8 cellular contexts compared by ENCODE assay signal in genomic region chr16:58511933-58512815, GRCh38. TPM values are rescaled to one million over a fixed set of nuclear protein-coding genes. Genes with fewer than 3 reads are reported as not detected.
A peak's percentile ranks its signal among the peaks of the same experiment; 100 is the strongest.
DNase-seq lines count a peak whose midpoint lies in the region; ATAC-seq and TF ChIP-seq lines count a peak whose summit lies in the region.

No MANE protein-coding gene starts in this region.

- peaks cover 20% of the 10 kb centered on the region for H3K4me1 ChIP-seq in OCI-LY1 (ENCODE audit: insufficient read depth, low read length, severe bottlenecking)

- peak overlapping the region in 1 of 2 donors; percentile 53 for H3K27ac Mint-ChIP-seq in natural killer cell treated with Interleukin-12 subunit alpha and Interleukin-12 subunit beta and Interleukin-15 and Interleukin-18, amount 100 ng/mL, for 72 hours
- peak overlapping the region; percentile 62 to 94 for H3K27ac Mint-ChIP-seq in stimulated activated naive CD8-positive, alpha-beta T cell treated with anti-CD3 and anti-CD28 coated beads, Interleukin-15, amount 100 ng/mL, for 72 hours

- H3K4me3 ChIP-seq in OCI-LY1 (ENCODE audit: low read depth, low read length, poor library complexity, severe bottlenecking), result no peak overlapping the region

- H3K4me3 Mint-ChIP-seq in natural killer cell treated with Interleukin-12 subunit alpha and Interleukin-12 subunit beta and Interleukin-15 and Interleukin-18, amount 100 ng/mL, for 72 hours, result no peak overlapping the region
- no peak overlapping the region for H3K4me3 Mint-ChIP-seq in stimulated activated naive CD8-positive, alpha-beta T cell treated with anti-CD3 and anti-CD28 coated beads, Interleukin-15, amount 100 ng/mL, for 72 hours

- peaks cover 8% of the 10 kb centered on the region for H3K36me3 ChIP-seq in OCI-LY1 (ENCODE audit: insufficient read depth, low read length)

- H3K36me3 Mint-ChIP-seq in natural killer cell treated with Interleukin-12 subunit alpha and Interleukin-12 subunit beta and Interleukin-15 and Interleukin-18, amount 100 ng/mL, for 72 hours, result no peaks in the 10 kb centered on the region

- no peaks in the 10 kb centered on the region for H3K9me2 ChIP-seq in OCI-LY1 (ENCODE audit: low read depth, low read length)

- peaks cover 19 to 20% of the 10 kb centered on the region in 2 donors for H3K4me1 Mint-ChIP-seq in natural killer cell treated with Interleukin-12 subunit alpha and Interleukin-12 subunit beta and Interleukin-15 and Interleukin-18, amount 100 ng/mL, for 72 hours (ENCODE audit: low read depth in 2 of 2)
- peaks cover 52% of the 10 kb centered on the region for H3K4me1 Mint-ChIP-seq in stimulated activated naive CD8-positive, alpha-beta T cell treated with anti-CD3 and anti-CD28 coated beads, Interleukin-15, amount 100 ng/mL, for 72 hours

- no peak overlapping the region for H3K9ac ChIP-seq in OCI-LY1 (ENCODE audit: low read length)

- no peak overlapping the region for H2AFZ ChIP-seq in OCI-LY1 (ENCODE audit: low read length)

- H3F3A ChIP-seq in OCI-LY1 (ENCODE audit: insufficient read depth, low read length), result 0 out of 2 replicates have a peak, but pooled peaks cover 4% of the 10 kb centered on the region

- no peaks in the 10 kb centered on the region for H3K27me3 Mint-ChIP-seq in natural killer cell treated with Interleukin-12 subunit alpha and Interleukin-12 subunit beta and Interleukin-15 and Interleukin-18, amount 100 ng/mL, for 72 hours
- no peaks in the 10 kb centered on the region for H3K27me3 Mint-ChIP-seq in stimulated activated naive CD8-positive, alpha-beta T cell treated with anti-CD3 and anti-CD28 coated beads, Interleukin-15, amount 100 ng/mL, for 72 hours

- no peaks in the 10 kb centered on the region for H4K20me1 ChIP-seq in OCI-LY1 (ENCODE audit: insufficient read depth, low read length)

- no peaks in the 10 kb centered on the region for H3K27me3 ChIP-seq in OCI-LY1 (ENCODE audit: insufficient read depth, low read length)

- H3K9me3 ChIP-seq in OCI-LY1 (ENCODE audit: low read length), result no peaks in the 10 kb centered on the region

- TF ChIP-seq CTCF in GM12872 (IDR thresholded peaks at IDR 0.05; ENCODE audit: insufficient read depth, low read depth, low read length) (peak; percentile 85), OCI-LY1 (IDR thresholded peaks at IDR 0.05; ENCODE audit: low read length) (peak; percentile 84)

- no peaks in the 10 kb centered on the region for H3K9me3 Mint-ChIP-seq in natural killer cell treated with Interleukin-12 subunit alpha and Interleukin-12 subunit beta and Interleukin-15 and Interleukin-18, amount 100 ng/mL, for 72 hours
- H3K9me3 Mint-ChIP-seq in stimulated activated naive CD8-positive, alpha-beta T cell treated with anti-CD3 and anti-CD28 coated beads, Interleukin-15, amount 100 ng/mL, for 72 hours, result no peaks in the 10 kb centered on the region

- ATAC-seq in HG03378 (IDR thresholded peaks at IDR 0.05; ENCODE audit: unreplicated experiment) (peak; percentile 44), HG03457 (IDR thresholded peaks at IDR 0.05; ENCODE audit: unreplicated experiment) (no peak)
- no peak for ATAC-seq in natural killer cell treated with Interleukin-12 subunit alpha and Interleukin-12 subunit beta and Interleukin-15 and Interleukin-18, amount 100 ng/mL, for 72 hours
- ATAC-seq in stimulated activated naive CD8-positive, alpha-beta T cell treated with anti-CD3 and anti-CD28 coated beads, Interleukin-15, amount 100 ng/mL, for 72 hours, result peak; percentile 37

- no peak overlapping the region for H3K4me2 ChIP-seq in OCI-LY1 (ENCODE audit: low read length)

- peak overlapping the region; percentile 3 for H3K27ac ChIP-seq in OCI-LY1 (ENCODE audit: low read depth, low read length, poor library complexity, severe bottlenecking)

- no peak for TF ChIP-seq POLR2A in erythroblast (IDR thresholded peaks at IDR 0.05; ENCODE audit: low read length)

- no peaks in the 10 kb centered on the region for H3K79me2 ChIP-seq in OCI-LY1 (ENCODE audit: insufficient read depth, low read length)

- DNase-seq in activated CD8-positive, alpha-beta memory T cell treated with anti-CD3 and anti-CD28 coated beads, Interleukin-2, amount 50 U/mL, for 4 hours, result peak; percentile 87
- peak; percentile 75 to 88 for DNase-seq in erythroblast (lab: John Stamatoyannopoulos, UW)
- peak; percentile 80 for DNase-seq in natural killer cell treated with Interleukin-12 subunit alpha and Interleukin-12 subunit beta and Interleukin-15 and Interleukin-18, amount 100 ng/mL, for 72 hours (ENCODE audit: low spot score)
- DNase-seq in stimulated activated naive CD8-positive, alpha-beta T cell treated with anti-CD3 and anti-CD28 coated beads, Interleukin-15, amount 100 ng/mL, for 72 hours, result peak; percentile 79 to 82

RNA-seq across cellular contexts. Expression of gene SETD6, which starts 3.1 kb away (rescaled TPM):
- total RNA-seq in natural killer cell treated with Interleukin-12 subunit alpha and Interleukin-12 subunit beta and Interleukin-15 and Interleukin-18, amount 100 ng/mL, for 72 hours, result 10 to 100 TPM; 16.4 to 29.1 TPM

RNA-seq across cellular contexts. Expression of gene NDRG4, which starts 12.2 kb away (rescaled TPM):
- under 1 TPM; 0.14 to 0.47 TPM for total RNA-seq in natural killer cell treated with Interleukin-12 subunit alpha and Interleukin-12 subunit beta and Interleukin-15 and Interleukin-18, amount 100 ng/mL, for 72 hours

Comparison
In these comparisons a context has a peak if more than half of its experiments do, and no peak if none do; other contexts are left out.
1. ATAC-seq: peak in HG03378 (single experiment) and stimulated activated naive CD8-positive, alpha-beta T cell treated with anti-CD3 and anti-CD28 coated beads, Interleukin-15, amount 100 ng/mL, for 72 hours (single experiment); none in natural killer cell treated with Interleukin-12 subunit alpha and Interleukin-12 subunit beta and Interleukin-15 and Interleukin-18, amount 100 ng/mL, for 72 hours (0 of 2) and HG03457 (single experiment).
2. Peak in every context shown above with its lines, with median percentiles within 50 percentile points of each other: DNase-seq.